ENCODE assay signal across 32 cellular contexts in genomic region chr17:33171931-33172330, GRCh38.
"Had no signal": no experiment of that assay in that cellular context is flagged by ENCODE, and none has a peak within 500 bp of the region (broad histone marks: within the 10 kb centered on the region; RNA-seq: fewer than 3 reads in every experiment).

No MANE protein-coding gene starts in this region.

- H3K27ac Mint-ChIP-seq: activated B cell treated with CpG ODN at 0.5 μM for 24 hours; activated CD8-positive, alpha-beta T cell treated with anti-CD3 and anti-CD28 coated beads for 36 hours; activated naive CD4-positive, alpha-beta T cell treated with anti-CD3 and anti-CD28 coated beads for 36 hours; activated naive CD4-positive, alpha-beta T cell treated with anti-CD3 and anti-CD28 coated beads, Interleukin-2, amount 50 U/mL, for 24 hours; activated naive CD8-positive, alpha-beta T cell treated with anti-CD3 and anti-CD28 coated beads for 36 hours; activated naive CD8-positive, alpha-beta T cell treated with anti-CD3 and anti-CD28 coated beads, Interleukin-2, amount 50 U/mL, for 24 hours; activated T-helper 1 cell treated with anti-CD3 and anti-CD28 coated beads, Interleukin-12 subunit alpha, Interleukin-12 subunit beta, Interleukin-2, Interleukin-4 antibody, amounts not matched to agents 30 ng/mL and 10 ng/mL and 1 ng/mL, durations not matched to agents 14 hours and 24 hours and 36 hours; activated T-helper 2 cell treated with anti-CD3 and anti-CD28 coated beads, Interferon-gamma antibody, Interleukin-2, Interleukin-4, amounts not matched to agents 10 μg/mL and 5 μg/mL and 100 μg/mL, durations not matched to agents 14 hours and 24 hours and 36 hours; brain; T-helper 17 cell; T-helper 2 cell treated with Interferon-gamma antibody and Interleukin-4, amounts not matched to agents 5 μg/mL and 100 μg/mL, for 36 hours had no signal

- H3K36me3 ChIP-seq: ascending aorta, breast epithelium, cardiac muscle cell, colonic mucosa, esophagus squamous epithelium, gastroesophageal sphincter, heart right ventricle, WERI-Rb-1 had no signal

- H3K27me3 ChIP-seq: ascending aorta, cardiac muscle cell, colonic mucosa had no signal

- H3K4me3 ChIP-seq: ascending aorta, breast epithelium, cardiac muscle cell, colonic mucosa, esophagus squamous epithelium, gastroesophageal sphincter, heart right ventricle had no signal

- H3K9me3 Mint-ChIP-seq: activated B cell treated with CpG ODN at 0.5 μM for 24 hours; activated CD8-positive, alpha-beta T cell treated with anti-CD3 and anti-CD28 coated beads for 36 hours; activated naive CD4-positive, alpha-beta T cell treated with anti-CD3 and anti-CD28 coated beads for 36 hours; activated naive CD4-positive, alpha-beta T cell treated with anti-CD3 and anti-CD28 coated beads, Interleukin-2, amount 50 U/mL, for 24 hours; activated naive CD8-positive, alpha-beta T cell treated with anti-CD3 and anti-CD28 coated beads for 36 hours; activated naive CD8-positive, alpha-beta T cell treated with anti-CD3 and anti-CD28 coated beads, Interleukin-2, amount 50 U/mL, for 24 hours; activated T-helper 1 cell treated with anti-CD3 and anti-CD28 coated beads, Interleukin-12 subunit alpha, Interleukin-12 subunit beta, Interleukin-2, Interleukin-4 antibody, amounts not matched to agents 30 ng/mL and 10 ng/mL and 1 ng/mL, durations not matched to agents 14 hours and 24 hours and 36 hours; activated T-helper 2 cell treated with anti-CD3 and anti-CD28 coated beads, Interferon-gamma antibody, Interleukin-2, Interleukin-4, amounts not matched to agents 10 μg/mL and 5 μg/mL and 100 μg/mL, durations not matched to agents 14 hours and 24 hours and 36 hours; T-helper 2 cell treated with Interferon-gamma antibody and Interleukin-4, amounts not matched to agents 5 μg/mL and 100 μg/mL, for 36 hours had no signal

- H3K27ac ChIP-seq: ascending aorta, breast epithelium, cardiac muscle cell, colonic mucosa, epithelial cell of prostate, esophagus squamous epithelium, gastroesophageal sphincter, heart right ventricle, WERI-Rb-1 had no signal

- H3K4me1 ChIP-seq: breast epithelium, colonic mucosa, esophagus squamous epithelium, heart right ventricle had no signal

- H3K9me3 ChIP-seq: ascending aorta, breast epithelium, colonic mucosa, esophagus squamous epithelium, gastroesophageal sphincter, heart right ventricle had no signal

- ATAC-seq: activated CD4-positive, CD25-positive, alpha-beta regulatory T cell treated with anti-CD3 and anti-CD28 coated beads, Interleukin-2, amount 50 U/mL, for 24 hours; activated CD8-positive, alpha-beta T cell treated with anti-CD3 and anti-CD28 coated beads for 36 hours; activated naive CD8-positive, alpha-beta T cell treated with anti-CD3 and anti-CD28 coated beads, Interleukin-2, amount 50 U/mL, for 24 hours; gastroesophageal sphincter; heart right ventricle; T-helper 17 cell had no signal

- H3K4me1 Mint-ChIP-seq: activated B cell treated with CpG ODN at 0.5 μM for 24 hours; activated naive CD4-positive, alpha-beta T cell treated with anti-CD3 and anti-CD28 coated beads, Interleukin-2, amount 50 U/mL, for 24 hours; activated naive CD8-positive, alpha-beta T cell treated with anti-CD3 and anti-CD28 coated beads for 36 hours; activated naive CD8-positive, alpha-beta T cell treated with anti-CD3 and anti-CD28 coated beads, Interleukin-2, amount 50 U/mL, for 24 hours had no signal

- H3K4me3 Mint-ChIP-seq: activated B cell treated with CpG ODN at 0.5 μM for 24 hours; activated CD8-positive, alpha-beta T cell treated with anti-CD3 and anti-CD28 coated beads for 36 hours; activated naive CD4-positive, alpha-beta T cell treated with anti-CD3 and anti-CD28 coated beads for 36 hours; activated naive CD4-positive, alpha-beta T cell treated with anti-CD3 and anti-CD28 coated beads, Interleukin-2, amount 50 U/mL, for 24 hours; activated naive CD8-positive, alpha-beta T cell treated with anti-CD3 and anti-CD28 coated beads for 36 hours; activated naive CD8-positive, alpha-beta T cell treated with anti-CD3 and anti-CD28 coated beads, Interleukin-2, amount 50 U/mL, for 24 hours; activated T-helper 1 cell treated with anti-CD3 and anti-CD28 coated beads, Interleukin-12 subunit alpha, Interleukin-12 subunit beta, Interleukin-2, Interleukin-4 antibody, amounts not matched to agents 30 ng/mL and 10 ng/mL and 1 ng/mL, durations not matched to agents 14 hours and 24 hours and 36 hours; brain; T-helper 17 cell; T-helper 2 cell treated with Interferon-gamma antibody and Interleukin-4, amounts not matched to agents 5 μg/mL and 100 μg/mL, for 36 hours had no signal

- H3K36me3 Mint-ChIP-seq: activated naive CD4-positive, alpha-beta T cell treated with anti-CD3 and anti-CD28 coated beads, Interleukin-2, amount 50 U/mL, for 24 hours; activated naive CD8-positive, alpha-beta T cell treated with anti-CD3 and anti-CD28 coated beads for 36 hours; brain had no signal

- DNase-seq: activated B cell treated with CpG ODN at 0.5 μM for 24 hours; activated CD4-positive, alpha-beta T cell treated with anti-CD3 and anti-CD28 coated beads for 48 hours; activated CD4-positive, alpha-beta T cell treated with anti-CD3 and anti-CD28 coated beads, Interleukin-2, amount 50 U/mL, for 1 hour; activated CD4-positive, alpha-beta T cell treated with anti-CD3 and anti-CD28 coated beads, Interleukin-2, amount 50 U/mL, for 48 hours; activated CD8-positive, alpha-beta memory T cell treated with anti-CD3 and anti-CD28 coated beads for 24 hours; activated CD8-positive, alpha-beta T cell treated with anti-CD3 and anti-CD28 coated beads for 36 hours; activated effector memory CD4-positive, alpha-beta T cell treated with anti-CD3 and anti-CD28 coated beads, Interleukin-2, amount 50 U/mL, for 16 hours; activated naive CD4-positive, alpha-beta T cell treated with anti-CD3 and anti-CD28 coated beads for 36 hours; activated naive CD8-positive, alpha-beta T cell treated with anti-CD3 and anti-CD28 coated beads for 36 hours; activated naive CD8-positive, alpha-beta T cell treated with anti-CD3 and anti-CD28 coated beads, Interleukin-2, amount 50 U/mL, for 24 hours; activated T-cell treated with anti-CD3 and anti-CD28 coated beads, Interleukin-2, amount 50 U/mL, for 48 hours; central memory CD4-positive, alpha-beta T cell; cerebellar nuclear complex; colonic mucosa; effector CD8-positive, alpha-beta T cell; esophagus squamous epithelium; foreskin melanocyte; heart right ventricle; T-helper 17 cell; T1000; WERI-Rb-1 had no signal
